Comparison of ENCODE assay signal across 16 cellular contexts in genomic region chr6:42938428-42938796, GRCh38. TPM values are rescaled to one million over a fixed set of nuclear protein-coding genes. Genes with fewer than 3 reads are reported as not detected.
DNase-seq lines count a peak whose midpoint lies in the region; ATAC-seq and TF ChIP-seq lines count a peak whose summit lies in the region.
"Had no signal": no experiment of that assay in that cellular context is flagged by ENCODE, and none has a peak within 500 bp of the region (broad histone marks: within the 10 kb centered on the region; RNA-seq: fewer than 3 reads in every experiment).

No MANE protein-coding gene starts in this region.

- H3K4me1 Mint-ChIP-seq in activated CD8-positive, alpha-beta T cell treated with anti-CD3 and anti-CD28 coated beads for 36 hours (ENCODE audit: low read depth), result peaks cover 23% of the 10 kb centered on the region
- peaks cover 19% of the 10 kb centered on the region for H3K4me1 Mint-ChIP-seq in activated CD8-positive, alpha-beta T cell treated with anti-CD3 and anti-CD28 coated beads, Interleukin-2, amount 10 ng/mL, durations not matched to agents 7 days and 5 days (ENCODE audit: low read depth)
- peaks cover 12 to 17% of the 10 kb centered on the region in 2 donors for H3K4me1 Mint-ChIP-seq in effector memory CD8-positive, alpha-beta T cell (ENCODE audit: low read depth in 2 of 2)

- H3K27ac Mint-ChIP-seq in activated CD8-positive, alpha-beta T cell treated with anti-CD3 and anti-CD28 coated beads for 36 hours, result peak overlapping the region; percentile 5
- H3K27ac Mint-ChIP-seq in activated CD8-positive, alpha-beta T cell treated with anti-CD3 and anti-CD28 coated beads, Interleukin-2, amount 10 ng/mL, durations not matched to agents 7 days and 5 days, result no peak overlapping the region
- peak overlapping the region; percentile 16 to 69 for H3K27ac Mint-ChIP-seq in effector memory CD8-positive, alpha-beta T cell

- no peak overlapping the region for H3K4me3 Mint-ChIP-seq in activated CD8-positive, alpha-beta T cell treated with anti-CD3 and anti-CD28 coated beads for 36 hours
- no peak overlapping the region for H3K4me3 Mint-ChIP-seq in activated CD8-positive, alpha-beta T cell treated with anti-CD3 and anti-CD28 coated beads, Interleukin-2, amount 10 ng/mL, durations not matched to agents 7 days and 5 days
- H3K4me3 Mint-ChIP-seq in effector memory CD8-positive, alpha-beta T cell, result no peak overlapping the region

- H3K27me3 ChIP-seq in osteoblast (ENCODE audit: insufficient read depth, low read length), result no peaks in the 10 kb centered on the region

- intact Hi-C loops in activated CD8-positive, alpha-beta T cell treated with anti-CD3 and anti-CD28 coated beads for 36 hours (cut with micrococcal nuclease), result no loop called here

- ATAC-seq in activated CD8-positive, alpha-beta T cell treated with anti-CD3 and anti-CD28 coated beads for 36 hours, result no peak
- ATAC-seq in activated CD8-positive, alpha-beta T cell treated with anti-CD3 and anti-CD28 coated beads, Interleukin-2, amount 10 ng/mL, durations not matched to agents 7 days and 5 days, result no peak
- no peak for ATAC-seq in effector memory CD8-positive, alpha-beta T cell (replicated peaks)
- ATAC-seq: Right ventricle myocardium inferior had no signal

- peaks cover 3% of the 10 kb centered on the region for H4K20me1 ChIP-seq in osteoblast (ENCODE audit: insufficient read depth, low read length)

- no peak overlapping the region for H3K4me2 ChIP-seq in osteoblast (ENCODE audit: insufficient read depth, low read length)

- H3K27ac ChIP-seq in RWPE1, result peak overlapping the region; percentile 32
- no peak overlapping the region for H3K27ac ChIP-seq in osteoblast (ENCODE audit: low read depth, low read length)

- CTCF ChIA-PET in activated CD8-positive, alpha-beta T cell treated with anti-CD3 and anti-CD28 coated beads for 36 hours (lab: Charles Lee), result interaction anchor here (1.2 to 1.4 kb wide), 2 partner anchors 38 to 52 kb away, joined by 3 read pairs; no protein-coding TSS in a partner anchor
- CTCF ChIA-PET in activated CD8-positive, alpha-beta T cell treated with anti-CD3 and anti-CD28 coated beads, Interleukin-2, amount 10 ng/mL, durations not matched to agents 7 days and 5 days (lab: Charles Lee), result no interaction called here
- CTCF ChIA-PET in RWPE1 (lab: Yijun Ruan, JAX), result no interaction called here

- no peak overlapping the region for H3K4me3 ChIP-seq in osteoblast (ENCODE audit: insufficient read depth, low read length)

- peaks cover 26% of the 10 kb centered on the region for H3K36me3 ChIP-seq in osteoblast (ENCODE audit: insufficient read depth, low read length)

- peaks cover 16% of the 10 kb centered on the region for H3K79me2 ChIP-seq in osteoblast (ENCODE audit: insufficient read depth, low read length)

- DNase-seq in activated CD8-positive, alpha-beta T cell treated with anti-CD3 and anti-CD28 coated beads for 36 hours, result no peak
- DNase-seq in activated CD8-positive, alpha-beta T cell treated with anti-CD3 and anti-CD28 coated beads, Interleukin-2, amount 10 ng/mL, durations not matched to agents 7 days and 5 days, result no peak
- DNase-seq in RWPE1 (ENCODE audit: low spot score) (no peak), osteoblast (ENCODE audit: insufficient read length, low spot score, missing footprints) (peak; percentile 43), GM19238 (ENCODE audit: insufficient read length, low spot score) (no peak), epidermal melanocyte (ENCODE audit: insufficient read length, low spot score) (no peak), GM03348 (ENCODE audit: low spot score) (no peak)
- DNase-seq in effector memory CD8-positive, alpha-beta T cell, result no peak
- DNase-seq: C1 segment of cervical spinal cord, Caco-2, DMS153, NCI-H1092, NCI-H2081 treated with DMSO at 0.1 percent for 48 hours, NCI-H510A treated with DMSO at 0.1 percent for 48 hours had no signal

- TF ChIP-seq CTCF in activated CD8-positive, alpha-beta T cell treated with anti-CD3 and anti-CD28 coated beads for 36 hours (IDR thresholded peaks at IDR 0.05), result no peak
- no peak for TF ChIP-seq CTCF in RWPE1 (conservative IDR thresholded peaks at IDR 0.05; ENCODE audit: low read depth)
- TF ChIP-seq CTCF in osteoblast (IDR thresholded peaks at IDR 0.05; ENCODE audit: extremely low read depth, low read depth, low read length), result no peak

- peaks cover 46% of the 10 kb centered on the region for H3K36me3 Mint-ChIP-seq in activated CD8-positive, alpha-beta T cell treated with anti-CD3 and anti-CD28 coated beads for 36 hours (ENCODE audit: low read depth)
- H3K36me3 Mint-ChIP-seq in activated CD8-positive, alpha-beta T cell treated with anti-CD3 and anti-CD28 coated beads, Interleukin-2, amount 10 ng/mL, durations not matched to agents 7 days and 5 days (ENCODE audit: low read depth), result peaks cover 66% of the 10 kb centered on the region
- H3K36me3 Mint-ChIP-seq in effector memory CD8-positive, alpha-beta T cell (ENCODE audit: insufficient read depth), result peaks cover 62% of the 10 kb centered on the region

- POLR2A ChIA-PET in activated CD8-positive, alpha-beta T cell treated with anti-CD3 and anti-CD28 coated beads for 36 hours (lab: Charles Lee), result interaction anchor here (0.8 kb wide), 1 partner anchor 8 kb away, joined by 3 read pairs; no protein-coding TSS in a partner anchor
- POLR2A ChIA-PET in activated CD8-positive, alpha-beta T cell treated with anti-CD3 and anti-CD28 coated beads, Interleukin-2, amount 10 ng/mL, durations not matched to agents 7 days and 5 days (lab: Charles Lee), result interaction anchor here (0.7 to 1.5 kb wide), 3 partner anchors 9 to 72 kb away, joined by 3 to 5 read pairs (median 3); partner anchors contain the start of gene CNPY3
- POLR2A ChIA-PET in RWPE1 (lab: Yijun Ruan, JAX; ENCODE audit: low non-redundant PET), result no interaction called here

- H3K4me1 ChIP-seq in osteoblast (ENCODE audit: insufficient read depth, low read length), result no peaks in the 10 kb centered on the region
- H3K4me1 ChIP-seq: Caco-2 had no signal

- no peaks in the 10 kb centered on the region for H3K9me3 Mint-ChIP-seq in activated CD8-positive, alpha-beta T cell treated with anti-CD3 and anti-CD28 coated beads for 36 hours
- H3K9me3 Mint-ChIP-seq in activated CD8-positive, alpha-beta T cell treated with anti-CD3 and anti-CD28 coated beads, Interleukin-2, amount 10 ng/mL, durations not matched to agents 7 days and 5 days (ENCODE audit: insufficient read depth), result no peaks in the 10 kb centered on the region
- H3K9me3 Mint-ChIP-seq in effector memory CD8-positive, alpha-beta T cell, result no peaks in the 10 kb centered on the region

- no peaks in the 10 kb centered on the region for H3K27me3 Mint-ChIP-seq in activated CD8-positive, alpha-beta T cell treated with anti-CD3 and anti-CD28 coated beads for 36 hours
- no peaks in the 10 kb centered on the region for H3K27me3 Mint-ChIP-seq in activated CD8-positive, alpha-beta T cell treated with anti-CD3 and anti-CD28 coated beads, Interleukin-2, amount 10 ng/mL, durations not matched to agents 7 days and 5 days (ENCODE audit: low read depth)
- H3K27me3 Mint-ChIP-seq in effector memory CD8-positive, alpha-beta T cell, result no peaks in the 10 kb centered on the region

- H3K9me3 ChIP-seq in osteoblast (ENCODE audit: low read depth, low read length), result no peaks in the 10 kb centered on the region
- H3K9me3 ChIP-seq: Caco-2 had no signal

- no peak overlapping the region for H2AFZ ChIP-seq in osteoblast (ENCODE audit: low read length)

RNA-seq across cellular contexts. Expression of gene CNPY3, which starts 9.1 kb away (rescaled TPM):
- total RNA-seq in activated CD8-positive, alpha-beta T cell treated with anti-CD3 and anti-CD28 coated beads for 36 hours, result 10 to 100 TPM; 46.2 to 46.8 TPM
- 10 to 100 TPM; 86.0 to 87.6 TPM for total RNA-seq in activated CD8-positive, alpha-beta T cell treated with anti-CD3 and anti-CD28 coated beads, Interleukin-2, amount 10 ng/mL, durations not matched to agents 7 days and 5 days
- 33.3 TPM in 2 replicates for total RNA-seq in osteoblast

RNA-seq across cellular contexts. Expression of gene GNMT, which starts 22.1 kb away (rescaled TPM):
- under 1 TPM; 0.25 to 0.38 TPM for total RNA-seq in activated CD8-positive, alpha-beta T cell treated with anti-CD3 and anti-CD28 coated beads for 36 hours
- 1 to 10 TPM; 1.1 to 1.2 TPM for total RNA-seq in activated CD8-positive, alpha-beta T cell treated with anti-CD3 and anti-CD28 coated beads, Interleukin-2, amount 10 ng/mL, durations not matched to agents 7 days and 5 days
- 0.72 and 0.88 TPM in 2 replicates for total RNA-seq in osteoblast
- total RNA-seq: Caco-2 had no signal

RNA-seq across cellular contexts. Expression of gene PTCRA, which starts 22.6 kb away (rescaled TPM):
- total RNA-seq in activated CD8-positive, alpha-beta T cell treated with anti-CD3 and anti-CD28 coated beads for 36 hours, result not detected
- total RNA-seq in activated CD8-positive, alpha-beta T cell treated with anti-CD3 and anti-CD28 coated beads, Interleukin-2, amount 10 ng/mL, durations not matched to agents 7 days and 5 days, result not detected
- not detected in 2 replicates for total RNA-seq in osteoblast
- total RNA-seq: Caco-2, MCF 10A, Right ventricle myocardium inferior had no signal

RNA-seq across cellular contexts. Expression of gene PEX6, which starts 40.6 kb away (rescaled TPM):
- total RNA-seq in activated CD8-positive, alpha-beta T cell treated with anti-CD3 and anti-CD28 coated beads for 36 hours, result 1 to 10 TPM; 7.3 to 9.0 TPM
- total RNA-seq in activated CD8-positive, alpha-beta T cell treated with anti-CD3 and anti-CD28 coated beads, Interleukin-2, amount 10 ng/mL, durations not matched to agents 7 days and 5 days, result 10 to 100 TPM; 11.1 to 12.0 TPM
- total RNA-seq in osteoblast, result 15.3 and 23.5 TPM in 2 replicates

RNA-seq across cellular contexts. Expression of gene PPP2R5D, which starts 46.0 kb away (rescaled TPM):
- 10 to 100 TPM; 41.6 to 47.5 TPM for total RNA-seq in activated CD8-positive, alpha-beta T cell treated with anti-CD3 and anti-CD28 coated beads for 36 hours
- 10 to 100 TPM; 63.1 to 66.5 TPM for total RNA-seq in activated CD8-positive, alpha-beta T cell treated with anti-CD3 and anti-CD28 coated beads, Interleukin-2, amount 10 ng/mL, durations not matched to agents 7 days and 5 days
- 30.8 and 36.8 TPM in 2 replicates for total RNA-seq in osteoblast
